Comparison of ENCODE assay signal across 8 cellular contexts in genomic region chr4:70992354-70992753, GRCh38. TPM values are rescaled to one million over a fixed set of nuclear protein-coding genes. Genes with fewer than 3 reads are reported as not detected.
DNase-seq lines count a peak whose midpoint lies in the region; ATAC-seq, FAIRE-seq and TF ChIP-seq lines count a peak whose summit lies in the region.

No MANE protein-coding gene starts in this region.

- DNase-seq in stimulated activated CD4-positive, alpha-beta T cell treated with anti-CD3 and anti-CD28 coated beads, Interleukin-1b, Interleukin-23, amount 100 ng/mL, for 48 hours: peak; percentile 35
- DNase-seq in stimulated activated CD4-positive, alpha-beta T cell treated with anti-CD3 and anti-CD28 coated beads, Interleukin-4, amount 100 ng/mL, for 4 hours: no peak
- DNase-seq in kidney (no peak), urothelium cell line (ENCODE audit: low spot score) (no peak), GM12892 (ENCODE audit: insufficient read length) (no peak)
- DNase-seq in stimulated activated CD4-positive, alpha-beta T cell treated with anti-CD3 and anti-CD28 coated beads, Interleukin-15, amount 100 ng/mL, for 24 hours: no peak

- TF ChIP-seq CTCF in VCaP (conservative IDR thresholded peaks at IDR 0.05) (no peak), kidney (IDR thresholded peaks at IDR 0.05; ENCODE audit: borderline replicate concordance, extremely low read depth, insufficient read depth) (no peak)

- intact Hi-C loops in kidney (cut with DNase I): no loop called here

- ATAC-seq in GM19324 (IDR thresholded peaks at IDR 0.05; ENCODE audit: low FRiP score, unreplicated experiment): no peak

- H3K27ac ChIP-seq in VCaP: peak overlapping the region; percentile 86
- H3K27ac ChIP-seq in kidney (ENCODE audit: low read depth in 2 of 2, low read length in 2 of 2): no peak overlapping the region

- peak overlapping the region; percentile 77 to 88 for H3K4me3 ChIP-seq in kidney (ENCODE audit: low read length in 2 of 2)

- H3K4me1 ChIP-seq in kidney (ENCODE audit: control insufficient read depth in 1 of 2, insufficient read depth in 1 of 2, low read depth in 1 of 2, low read length in 2 of 2): peaks cover 0 to 9% of the 10 kb centered on the region in 2 donors

- TF ChIP-seq POLR2A in GM12892 (IDR thresholded peaks at IDR 0.05; ENCODE audit: low read depth, low read length): no peak

- FAIRE-seq in kidney (lab: Jason Lieb, UNC) (no peak), urothelium cell line (lab: Jason Lieb, UNC) (no peak), GM12892 (lab: Jason Lieb, UNC) (no peak)

- no peaks in the 10 kb centered on the region for H3K9me3 ChIP-seq in kidney (ENCODE audit: control insufficient read depth in 1 of 2, low read length in 2 of 2)

- H3K36me3 ChIP-seq in kidney (ENCODE audit: control insufficient read depth in 1 of 2, insufficient read depth in 2 of 2, low read length in 2 of 2): no peaks in the 10 kb centered on the region

- H3K9ac ChIP-seq in kidney (ENCODE audit: low read length in 2 of 2): no peak overlapping the region

RNA-seq across cellular contexts. Expression of gene DCK, which starts 1.1 kb away (rescaled TPM):
- 15.2 TPM for total RNA-seq in kidney
- polyA plus RNA-seq in kidney (ENCODE audit: insufficient read depth, low read depth, low replicate concordance): 5.5 TPM
- 22.2 TPM for polyA plus RNA-seq in GM12892 (2012; ENCODE audit: missing spikeins)
